In genomic region chr7:39187130-39187529, GRCh38 we compare ENCODE assay signal across 26 cellular contexts.
"Had no signal": no experiment of that assay in that cellular context is flagged by ENCODE, and none has a peak within 500 bp of the region (broad histone marks: within the 10 kb centered on the region; RNA-seq: fewer than 3 reads in every experiment).

No MANE protein-coding gene starts in this region.

- DNase-seq: activated CD4-positive, alpha-beta memory T cell treated with anti-CD3 and anti-CD28 coated beads, Interleukin-2, amount 10 ng/mL, durations not matched to agents 7 days and 5 days; activated CD4-positive, alpha-beta T cell treated with anti-CD3 and anti-CD28 coated beads for 1 hour; activated CD4-positive, alpha-beta T cell treated with anti-CD3 and anti-CD28 coated beads for 4 hours; activated CD4-positive, alpha-beta T cell treated with anti-CD3 and anti-CD28 coated beads, Interleukin-2, amount 10 ng/mL, durations not matched to agents 7 days and 5 days; activated CD4-positive, alpha-beta T cell treated with anti-CD3 and anti-CD28 coated beads, Interleukin-2, amount 50 U/mL, for 4 hours; activated CD8-positive, alpha-beta memory T cell treated with anti-CD3 and anti-CD28 coated beads, Interleukin-2, amount 50 U/mL, for 48 hours; activated effector memory CD4-positive, alpha-beta T cell treated with Interleukin-2 at 50 U/mL for 16 hours; activated gamma-delta T cell treated with Interleukin-2 at 50 U/mL for 16 hours; activated naive CD4-positive, alpha-beta T cell treated with anti-CD3 and anti-CD28 coated beads, Interleukin-2, amount 50 U/mL, for 16 hours; activated naive CD4-positive, alpha-beta T cell treated with Interleukin-2 at 50 U/mL for 16 hours; activated T-cell treated with anti-CD3 and anti-CD28 coated beads for 4 hours; activated T-cell treated with anti-CD3 and anti-CD28 coated beads, Interleukin-2, amount 50 U/mL, for 24 hours; aorta; body of pancreas; cortex of kidney; dermis blood vessel endothelial cell; effector CD8-positive, alpha-beta T cell; foreskin fibroblast; head of caudate nucleus; T-helper 1 cell; T-helper 17 cell; T1000 had no signal

- H3K4me3 Mint-ChIP-seq: activated CD4-positive, alpha-beta memory T cell treated with anti-CD3 and anti-CD28 coated beads, Interleukin-2, amount 10 ng/mL, durations not matched to agents 7 days and 5 days; activated CD4-positive, alpha-beta T cell treated with anti-CD3 and anti-CD28 coated beads, Interleukin-2, amount 10 ng/mL, durations not matched to agents 7 days and 5 days; activated naive CD8-positive, alpha-beta T cell; activated T-cell treated with anti-CD3 and anti-CD28 coated beads, Interleukin-2, amount 50 U/mL, for 24 hours; activated T-helper 17 cell treated with anti-CD3 and anti-CD28 coated beads, Interleukin-2, amount 50 U/mL, for 72 hours; T-helper 17 cell; T-helper 2 cell treated with Interferon-gamma antibody and Interleukin-4, amounts not matched to agents 5 μg/mL and 100 μg/mL, for 36 hours had no signal

- H3K27me3 Mint-ChIP-seq: activated CD4-positive, alpha-beta T cell treated with anti-CD3 and anti-CD28 coated beads, Interleukin-2, amount 10 ng/mL, durations not matched to agents 7 days and 5 days had no signal

- H3K9me3 Mint-ChIP-seq: activated CD4-positive, alpha-beta memory T cell treated with anti-CD3 and anti-CD28 coated beads, Interleukin-2, amount 10 ng/mL, durations not matched to agents 7 days and 5 days; activated CD4-positive, alpha-beta T cell treated with anti-CD3 and anti-CD28 coated beads, Interleukin-2, amount 10 ng/mL, durations not matched to agents 7 days and 5 days; activated T-cell treated with anti-CD3 and anti-CD28 coated beads, Interleukin-2, amount 50 U/mL, for 24 hours; activated T-helper 17 cell treated with anti-CD3 and anti-CD28 coated beads, Interleukin-2, amount 50 U/mL, for 72 hours; T-helper 2 cell treated with Interferon-gamma antibody and Interleukin-4, amounts not matched to agents 5 μg/mL and 100 μg/mL, for 36 hours had no signal

- ATAC-seq: activated T-helper 17 cell treated with anti-CD3 and anti-CD28 coated beads, Interleukin-2, amount 50 U/mL, for 72 hours; body of pancreas; esophagus mucosa; T-helper 17 cell had no signal

- H3K27ac ChIP-seq: body of pancreas had no signal

- H3K36me3 Mint-ChIP-seq: activated naive CD8-positive, alpha-beta T cell had no signal

- H3K4me1 ChIP-seq: body of pancreas had no signal

- H3K4me1 Mint-ChIP-seq: activated CD4-positive, alpha-beta memory T cell treated with anti-CD3 and anti-CD28 coated beads, Interleukin-2, amount 10 ng/mL, durations not matched to agents 7 days and 5 days; activated CD4-positive, alpha-beta T cell treated with anti-CD3 and anti-CD28 coated beads, Interleukin-2, amount 10 ng/mL, durations not matched to agents 7 days and 5 days; activated T-helper 17 cell treated with anti-CD3 and anti-CD28 coated beads, Interleukin-2, amount 50 U/mL, for 72 hours; T-helper 17 cell had no signal

- H3K27ac Mint-ChIP-seq: activated CD4-positive, alpha-beta memory T cell treated with anti-CD3 and anti-CD28 coated beads, Interleukin-2, amount 10 ng/mL, durations not matched to agents 7 days and 5 days; activated CD4-positive, alpha-beta T cell treated with anti-CD3 and anti-CD28 coated beads, Interleukin-2, amount 10 ng/mL, durations not matched to agents 7 days and 5 days; activated naive CD8-positive, alpha-beta T cell; activated T-cell treated with anti-CD3 and anti-CD28 coated beads, Interleukin-2, amount 50 U/mL, for 24 hours; activated T-helper 17 cell treated with anti-CD3 and anti-CD28 coated beads, Interleukin-2, amount 50 U/mL, for 72 hours; T-helper 2 cell treated with Interferon-gamma antibody and Interleukin-4, amounts not matched to agents 5 μg/mL and 100 μg/mL, for 36 hours had no signal

- H3K4me3 ChIP-seq: body of pancreas had no signal

- H3K27me3 ChIP-seq: body of pancreas had no signal
